22 cellular contexts compared by ENCODE assay signal in genomic region chr18:4808891-4809290, GRCh38.
DNase-seq lines count a peak whose midpoint lies in the region; FAIRE-seq and TF ChIP-seq lines count a peak whose summit lies in the region.
"Had no signal": no experiment of that assay in that cellular context is flagged by ENCODE, and none has a peak within 500 bp of the region (broad histone marks: within the 10 kb centered on the region; RNA-seq: fewer than 3 reads in every experiment).

No MANE protein-coding gene starts in this region.

- H2AFZ ChIP-seq in H1 (ENCODE audit: low read length) (peak overlapping the region; percentile 19; the same call in 1 of the 2 replicates), mammary epithelial cell (ENCODE audit: low read depth, low read length) (no peak overlapping the region)
- H2AFZ ChIP-seq: GM23248 had no signal

- H3K4me2 ChIP-seq in H1 (ENCODE audit: insufficient read depth in 1 of 2, low read depth in 2 of 2, low read length in 2 of 2) (no peak overlapping the region), mesendoderm (ENCODE audit: low read length) (no peak overlapping the region), mammary epithelial cell (ENCODE audit: insufficient read depth, low read depth, low read length) (no peak overlapping the region)
- H3K4me2 ChIP-seq: BLaER1 had no signal

- CTCF ChIA-PET in H1 (lab: Charles Lee; ENCODE audit: partially characterized antibody) = interaction anchor here (1.5 kb wide), 1 partner anchor 9 kb away, joined by 3 read pairs; no protein-coding TSS in a partner anchor
- CTCF ChIA-PET in mammary epithelial cell (lab: Charles Lee; ENCODE audit: low non-redundant PET) = no interaction called here

- BruUV-seq in mammary epithelial cell (replicated peaks; lab: Mats Ljungman, UMichigan) = no TSS peak

- H3K56ac ChIP-seq in H1 (replicated peaks; ENCODE audit: insufficient read length, low read depth, low read length) = no peak overlapping the region
- H3K56ac ChIP-seq in mesendoderm (ENCODE audit: low read length) = no peak overlapping the region

- in situ Hi-C loops in HAP-1 (cut with MboI; ENCODE audit: low sequenced_read_pairs) (no loop called here), mammary epithelial cell (cut with MboI; ENCODE audit: low sequenced_read_pairs in 2 of 2) (no loop called here)

- H3K4ac ChIP-seq in H1 (replicated peaks; ENCODE audit: insufficient read length, low read depth, low read length) (no peak overlapping the region), mesendoderm (ENCODE audit: low read depth, low read length) (no peak overlapping the region)

- no peak overlapping the region for H3K27ac ChIP-seq in H1 (ENCODE audit: low read depth, low read length)
- no peak overlapping the region for H3K27ac ChIP-seq in mesendoderm (ENCODE audit: low read depth, low read length)
- no peak overlapping the region for H3K27ac ChIP-seq in mammary epithelial cell (ENCODE audit: insufficient read depth, low read depth, low read length)
- H3K27ac ChIP-seq: 22Rv1, BLaER1, C4-2B, GM23248 had no signal

- no peaks in the 10 kb centered on the region for H4K20me1 ChIP-seq in H1 (replicated peaks in 1 of 2; ENCODE audit: control insufficient read depth in 1 of 2, insufficient read depth in 2 of 2, low read length in 2 of 2)
- H4K20me1 ChIP-seq in mammary epithelial cell (ENCODE audit: insufficient read depth, low read length) = no peaks in the 10 kb centered on the region
- H4K20me1 ChIP-seq: BLaER1 had no signal

- TF ChIP-seq RAD21 in H1 (IDR thresholded peaks at IDR 0.05 in 1 of 2, conservative IDR thresholded peaks at IDR 0.05 in 1 of 2; ENCODE audit: low read depth in 2 of 2, low read length in 2 of 2) = no peak

- H3K4me3 ChIP-seq in H1 (ENCODE audit: extremely low read depth in 1 of 4, insufficient read depth in 2 of 4, low read depth in 3 of 4, low read length in 4 of 4) = no peak overlapping the region
- no peak overlapping the region for H3K4me3 ChIP-seq in mesendoderm (ENCODE audit: low read length)
- no peak overlapping the region for H3K4me3 ChIP-seq in HAP-1
- H3K4me3 ChIP-seq in mammary epithelial cell (replicated peaks in 1 of 3; ENCODE audit: insufficient read depth in 1 of 3, low read depth in 2 of 3, low read length in 3 of 3) = no peak overlapping the region
- H3K4me3 ChIP-seq in H7 (ENCODE audit: insufficient read depth, low read depth, low read length) = no peak overlapping the region
- H3K4me3 ChIP-seq: BLaER1, GM12878, GM23248 had no signal

- H2BK120ac ChIP-seq in H1 (replicated peaks; ENCODE audit: low read depth, low read length) (no peak overlapping the region), mesendoderm (ENCODE audit: low read depth, low read length) (no peak overlapping the region)

- WGBS in H1 (ENCODE audit: extremely low coverage in 1 of 2, insufficient coverage in 1 of 2, insufficient read length in 1 of 2, insufficient replicate concordance in 2 of 2, low coverage in 1 of 2, low lambda C conversion rate in 2 of 2, missing lambda C conversion rate in 1 of 2), 2 experiments = 96% methylated on average over 3 of the region's 3 CpGs; no CpG with 5 or more reads in 1 of the 2 experiments
- no CpG with 5 or more reads among the region's 3 CpGs for WGBS in mesendoderm (ENCODE audit: extremely low coverage, insufficient coverage, low lambda C conversion rate)
- 81% methylated on average over 3 of the region's 3 CpGs for WGBS in mammary epithelial cell (ENCODE audit: low coverage, missing lambda C conversion rate)

- H3K9ac ChIP-seq in H1 (replicated peaks in 1 of 4; ENCODE audit: extremely low read depth in 1 of 4, low read depth in 3 of 4, low read length in 3 of 4) (no peak overlapping the region), mesendoderm (ENCODE audit: low read length) (no peak overlapping the region), mammary epithelial cell (ENCODE audit: insufficient read depth, low read length) (no peak overlapping the region)
- H3K9ac ChIP-seq: BLaER1, GM23248 had no signal

- intact Hi-C loops in mammary epithelial cell (cut with micrococcal nuclease) = no loop called here

- no peak overlapping the region for H3K14ac ChIP-seq in H1 (ENCODE audit: insufficient read length)

- H4K91ac ChIP-seq in H1 (replicated peaks; ENCODE audit: insufficient read length, low read length) = no peak overlapping the region

- H3K23ac ChIP-seq in H1 (ENCODE audit: insufficient read length) (no peak overlapping the region), mesendoderm (ENCODE audit: low read length) (no peak overlapping the region)

- no peak for TF ChIP-seq EP300 in H1 (IDR thresholded peaks at IDR 0.05; ENCODE audit: borderline replicate concordance in 1 of 2, low read depth in 2 of 2, low read length in 2 of 2)

- no peaks in the 10 kb centered on the region for H3K9me3 ChIP-seq in H1 (ENCODE audit: insufficient read depth in 2 of 2, low read depth in 1 of 2, low read length in 1 of 2)
- H3K9me3 ChIP-seq in HAP-1 = no peaks in the 10 kb centered on the region
- H3K9me3 ChIP-seq in mammary epithelial cell (replicated peaks; ENCODE audit: insufficient read depth, low read length) = peaks cover 11% of the 10 kb centered on the region
- H3K9me3 ChIP-seq: BLaER1, Caco-2 had no signal

- H2AK5ac ChIP-seq in H1 (ENCODE audit: low read depth, low read length) (no peak overlapping the region), mesendoderm (ENCODE audit: low read length) (no peak overlapping the region)

- TF ChIP-seq CTCF in H1 (IDR thresholded peaks at IDR 0.05; ENCODE audit: control extremely low read depth in 1 of 3, insufficient read depth in 1 of 3, low read depth in 1 of 3, low read length in 3 of 3) (no peak), mammary epithelial cell (conservative IDR thresholded peaks at IDR 0.05 in 1 of 2, IDR thresholded peaks at IDR 0.05 in 1 of 2; ENCODE audit: extremely low read depth in 1 of 2, insufficient read depth in 1 of 2, low read depth in 1 of 2, low read length in 2 of 2) (no peak)

- H3K79me2 ChIP-seq in H1 (ENCODE audit: control insufficient read depth in 1 of 2, insufficient read depth in 2 of 2, low read length in 2 of 2) (no peaks in the 10 kb centered on the region), mesendoderm (ENCODE audit: control insufficient read depth, insufficient read depth, low read length) (no peaks in the 10 kb centered on the region), mammary epithelial cell (ENCODE audit: insufficient read depth, low read length) (no peaks in the 10 kb centered on the region)

- H3K18ac ChIP-seq in H1 (ENCODE audit: extremely low read depth, low read length) (no peak overlapping the region), mesendoderm (ENCODE audit: low read length) (no peak overlapping the region)

- no peak overlapping the region for H4K8ac ChIP-seq in H1 (ENCODE audit: extremely low read depth, insufficient read depth, low read length)
- H4K8ac ChIP-seq in mesendoderm (ENCODE audit: low read depth, low read length) = no peak overlapping the region

- H3K27me3 ChIP-seq in H1 (replicated peaks in 1 of 4; ENCODE audit: control insufficient read depth in 3 of 4, extremely low read depth in 1 of 4, insufficient read depth in 3 of 4, low read length in 3 of 4) (no peaks in the 10 kb centered on the region), mesendoderm (ENCODE audit: insufficient read depth, low read length, poor library complexity) (no peaks in the 10 kb centered on the region), HAP-1 (ENCODE audit: low read depth) (no peaks in the 10 kb centered on the region), mammary epithelial cell (ENCODE audit: insufficient read depth, low read length) (peaks cover 2% of the 10 kb centered on the region), H7 (ENCODE audit: control insufficient read depth, insufficient read depth, low read length) (no peaks in the 10 kb centered on the region)
- H3K27me3 ChIP-seq: BLaER1 had no signal

- H3K36me3 ChIP-seq in H1 (ENCODE audit: control insufficient read depth in 2 of 4, insufficient read depth in 4 of 4, low read length in 3 of 4) = no peaks in the 10 kb centered on the region
- no peaks in the 10 kb centered on the region for H3K36me3 ChIP-seq in mesendoderm (ENCODE audit: control insufficient read depth, insufficient read depth, low read length)
- H3K36me3 ChIP-seq in HAP-1 (replicated peaks) = no peaks in the 10 kb centered on the region
- no peaks in the 10 kb centered on the region for H3K36me3 ChIP-seq in mammary epithelial cell (ENCODE audit: insufficient read depth, low read length)
- H3K36me3 ChIP-seq in H7 (replicated peaks; ENCODE audit: control insufficient read depth, insufficient read depth, low read length) = no peaks in the 10 kb centered on the region
- H3K36me3 ChIP-seq: BLaER1 had no signal

- FAIRE-seq in H1 (lab: Jason Lieb, UNC) = no peak
- FAIRE-seq: A204.1, GM12878, GM19239 had no signal

- DNase-seq in Daoy (ENCODE audit: low read depth) (peak; percentile 1), H1 (ENCODE audit: low read depth in 1 of 2, low spot score in 2 of 2) (no peak), mesendoderm (peak; percentile 66), HAP-1 (ENCODE audit: low spot score in 2 of 2) (no peak), mammary epithelial cell (no peak), H7 (no peak)
- DNase-seq: Caco-2; CD4-positive, CD25-positive, alpha-beta regulatory T cell; CD8-positive, alpha-beta T cell; DMS153; DND-41; EL; GDM1; GM23248; H9; HFFc6 had no signal

- POLR2A ChIA-PET in H1 (lab: Charles Lee; ENCODE audit: partially characterized antibody) = no interaction called here

- dilution Hi-C loops in mammary epithelial cell (cut with HindIII; ENCODE audit: low sequenced_read_pairs) = loop anchor here (5.0 kb wide), 1 partner anchor 42 kb away; no protein-coding TSS in a partner anchor

- H4K5ac ChIP-seq in H1 (ENCODE audit: insufficient read length, low read depth, low read length) (no peak overlapping the region), mesendoderm (ENCODE audit: low read length) (no peak overlapping the region)

- H3K79me1 ChIP-seq in H1 (ENCODE audit: low read depth, low read length) = no peaks in the 10 kb centered on the region
- no peaks in the 10 kb centered on the region for H3K79me1 ChIP-seq in mesendoderm (ENCODE audit: low read length)

- H3K4me1 ChIP-seq in H1 (replicated peaks in 1 of 4; ENCODE audit: control insufficient read depth in 3 of 4, insufficient read depth in 4 of 4, low read length in 3 of 4) = 0 out of 7 replicates have a peak, but pooled peaks cover 0 to 2% (median 0%) of the 10 kb centered on the region in 4 experiments
- peaks cover 5% of the 10 kb centered on the region for H3K4me1 ChIP-seq in mesendoderm (ENCODE audit: control insufficient read depth, low read depth, low read length)
- no peaks in the 10 kb centered on the region for H3K4me1 ChIP-seq in HAP-1
- no peaks in the 10 kb centered on the region for H3K4me1 ChIP-seq in mammary epithelial cell (ENCODE audit: insufficient read depth, low read length)
- H3K4me1 ChIP-seq: BLaER1, Caco-2 had no signal

- H2BK15ac ChIP-seq in H1 (ENCODE audit: low read length) = no peak overlapping the region
- H2BK15ac ChIP-seq in mesendoderm (replicated peaks; ENCODE audit: low read depth) = no peak overlapping the region

- H2BK12ac ChIP-seq in H1 (ENCODE audit: low read depth, low read length) = no peak overlapping the region

- no peak overlapping the region for H2BK20ac ChIP-seq in H1 (ENCODE audit: low read length)

- H2BK5ac ChIP-seq in H1 (ENCODE audit: low read depth, low read length) = no peak overlapping the region
- no peak overlapping the region for H2BK5ac ChIP-seq in mesendoderm (ENCODE audit: low read length)

- TF ChIP-seq POLR2A in H1 (IDR thresholded peaks at IDR 0.05; ENCODE audit: control extremely low read depth in 1 of 2, low read depth in 2 of 2, low read length in 2 of 2) = no peak

- no peaks in the 10 kb centered on the region for H3K23me2 ChIP-seq in H1 (ENCODE audit: low read depth, low read length)

Comparison
In these comparisons a context has a peak if more than half of its experiments do, and no peak if none do; other contexts are left out.
1. DNase-seq: peak in Daoy (single experiment) and mesendoderm (single experiment); none in H1 (0 of 2), HAP-1 (0 of 2), mammary epithelial cell (single experiment) and H7 (single experiment).